ENCODE assay signal across 12 cellular contexts in genomic region chr15:78129098-78130011, GRCh38. TPM values are rescaled to one million over a fixed set of nuclear protein-coding genes. Genes with fewer than 3 reads are reported as not detected.
DNase-seq lines count a peak whose midpoint lies in the region; ATAC-seq, FAIRE-seq and TF ChIP-seq lines count a peak whose summit lies in the region.
"Had no signal": no experiment of that assay in that cellular context is flagged by ENCODE, and none has a peak within 500 bp of the region (broad histone marks: within the 10 kb centered on the region; RNA-seq: fewer than 3 reads in every experiment).

No MANE protein-coding gene starts in this region.

- peaks cover 0 to 3% (median 0%) of the 10 kb centered on the region in 3 donors for H3K27me3 Mint-ChIP-seq in immature natural killer cell (ENCODE audit: low read depth in 3 of 3)

- ATAC-seq in A549 (no peak), Panc1 (no peak), GM19395 (IDR thresholded peaks at IDR 0.05; ENCODE audit: unreplicated experiment) (no peak)
- ATAC-seq: esophagus mucosa had no signal

- H3K4me3 ChIP-seq in A549 (no peak overlapping the region), Panc1 (ENCODE audit: low read depth in 2 of 2, low read length in 2 of 2) (no peak overlapping the region)

- 76% methylated on average over 10 of the region's 10 CpGs for WGBS in A549 (ENCODE audit: missing lambda C conversion rate)

- FAIRE-seq in A549 (lab: Jason Lieb, UNC), result no peak
- FAIRE-seq: keratinocyte, RCC 7860 had no signal

- TF ChIP-seq RAD21 in A549 (conservative IDR thresholded peaks at IDR 0.05 in 1 of 2, IDR thresholded peaks at IDR 0.05 in 1 of 2), result no peak

- H3K4me2 ChIP-seq in A549, result 0 out of 3 replicates have a peak overlapping the region, but pooled peaks have one; percentile 15

- intact Hi-C loops in Panc1 (cut with micrococcal nuclease; ENCODE audit: unreplicated experiment), result loop anchor here (5.0 kb wide), 1 partner anchor 113 kb away; no protein-coding TSS in a partner anchor

- peaks cover 38% of the 10 kb centered on the region for H3K4me1 ChIP-seq in A549
- H3K4me1 ChIP-seq in Panc1 (ENCODE audit: control insufficient read depth, insufficient read depth, low read length), result peaks cover 3% of the 10 kb centered on the region; the same call in 1 of the 2 replicates

- TF ChIP-seq CTCF in A549 (IDR thresholded peaks at IDR 0.05), result no peak
- no peak for TF ChIP-seq CTCF in Panc1 (IDR thresholded peaks at IDR 0.05)

- no peaks in the 10 kb centered on the region for H3K27me3 ChIP-seq in Panc1 (ENCODE audit: control insufficient read depth, insufficient read depth, low read length)

- H3K36me3 Mint-ChIP-seq in immature natural killer cell, result no peaks in the 10 kb centered on the region
- H3K36me3 Mint-ChIP-seq: CD14-positive monocyte had no signal

- no peaks in the 10 kb centered on the region for H3K9me3 ChIP-seq in A549
- H3K9me3 ChIP-seq in Panc1 (ENCODE audit: control insufficient read depth, insufficient read depth, low read depth, low read length), result no peaks in the 10 kb centered on the region

- peak overlapping the region; percentile 68 to 83 (median 76) for H3K4me3 Mint-ChIP-seq in immature natural killer cell

- H3K27ac ChIP-seq in A549 (peak overlapping the region in 1 of 2 experiments; percentile 43; a peak in 2 of 6 replicates), Panc1 (ENCODE audit: low read length) (no peak overlapping the region)

- DNase-seq in A549 (ENCODE audit: low read depth in 1 of 2, low spot score in 1 of 2), result no peak
- peak; percentile 19 for DNase-seq in DMS79 treated with DMSO at 0.1 percent for 48 hours (lab: John Stamatoyannopoulos, UW)
- no peak for DNase-seq in Panc1 (ENCODE audit: low read depth, low spot score)
- no peak for DNase-seq in immature natural killer cell
- no peak for DNase-seq in NCI-H748 (lab: John Stamatoyannopoulos, UW; ENCODE audit: unreplicated experiment)
- DNase-seq in GOT3 (lab: John Stamatoyannopoulos, UW), result no peak
- DNase-seq in NCI-H2081 (lab: John Stamatoyannopoulos, UW), result no peak

- CTCF ChIA-PET in A549 (lab: Yijun Ruan, JAX) (interaction anchor here (0.8 to 9.0 kb wide), 15 partner anchors 8 to 170 kb away, joined by 3 to 116 read pairs (median 14); partner anchors contain the start of gene IDH3A), Panc1 (lab: Charles Lee) (interaction anchor here (1.3 kb wide), 1 partner anchor 66 kb away, joined by 4 read pairs; no protein-coding TSS in a partner anchor)

- TSS peak; percentile 65 for BruUV-seq in Panc1 (replicated peaks; lab: Mats Ljungman, UMichigan)

- no peak for TF ChIP-seq EP300 in A549 (IDR thresholded peaks at IDR 0.05)

- peak overlapping the region; percentile 6 to 89 (median 74) for H3K27ac Mint-ChIP-seq in immature natural killer cell

- in situ Hi-C loops in Panc1 (cut with HindIII; ENCODE audit: low pct_unique_long_range_greater_than_20kb, low sequenced_read_pairs), result loop anchor here (25.0 kb wide), 1 partner anchor 133 kb away; the partner anchor contains the start of gene DNAJA4

- H3K36me3 ChIP-seq in Panc1 (ENCODE audit: control insufficient read depth, insufficient read depth, low read length), result no peaks in the 10 kb centered on the region

- H3K4me1 Mint-ChIP-seq in immature natural killer cell, result peaks cover 12 to 20% of the 10 kb centered on the region in 2 donors

- POLR2A ChIA-PET in A549 (lab: Yijun Ruan, JAX), result interaction anchor here (1.7 to 4.0 kb wide), 2 partner anchors 10 to 20 kb away, joined by 6 to 16 read pairs; partner anchors contain the start of gene IDH3A
- POLR2A ChIA-PET in Panc1 (lab: Charles Lee), result interaction anchor here (0.8 kb wide), 1 partner anchor 170 kb away, joined by 3 read pairs; the partner anchor contains the start of gene SKIC8

- no peaks in the 10 kb centered on the region for H3K9me3 Mint-ChIP-seq in immature natural killer cell

- TF ChIP-seq POLR2A in A549 (IDR thresholded peaks at IDR 0.05; ENCODE audit: low read length), result no peak

TF ChIP-seq in A549, 52 proteins besides CTCF, POLR2A, EP300 and RAD21:
- TF ChIP-seq MAX (IDR thresholded peaks at IDR 0.05) (no peak), CHD4 (IDR thresholded peaks at IDR 0.05; ENCODE audit: borderline replicate concordance) (0 out of 2 replicates have a peak, but pooled peaks have one; percentile 32), HES2 (IDR thresholded peaks at IDR 0.05) (no peak), KDM1A (IDR thresholded peaks at IDR 0.05; ENCODE audit: low read depth) (peak; percentile 80)

RNA-seq across cellular contexts. Expression of gene CIB2, which starts 1.9 kb away (rescaled TPM):
- polyA plus RNA-seq in A549 (2011; rRNA removed) (16.4 and 21.2 TPM in 2 replicates), A549 (2017; fragmentation: RNase III; extraction: RNeasy Plus Mini Kit Qiagen cat#74134 plus additional on column Dnase treatment) (21.6 to 26.7 TPM (median 25.3 TPM) in 3 replicates), immature natural killer cell (1 to 10 TPM in 2 of 3 donors, not detected in 1; 1.8 to 2.8 TPM)
- 15.8 and 17.4 TPM in 2 replicates for polyA plus RNA-seq in A549 (2012; cell fraction: cytosol; rRNA removed)
- polyA plus RNA-seq in A549 (2012; cell fraction: nucleus; rRNA removed), result 6.4 and 7.8 TPM in 2 replicates
- polyA minus RNA-seq in A549 (2011; rRNA and poly(A)+ RNA removed), result 21.1 and 26.6 TPM in 2 replicates
- total RNA-seq in Panc1 (2021; ENCODE audit: unreplicated experiment), result 37.3 TPM
- 97.9 TPM for polyA plus RNA-seq in Panc1 (2012; ENCODE audit: insufficient read length)

RNA-seq across cellular contexts. Expression of gene IDH3A, which starts 19.8 kb away (rescaled TPM):
- polyA plus RNA-seq in A549 (2011; rRNA removed) (148 and 149 TPM in 2 replicates), A549 (2017; fragmentation: RNase III; extraction: RNeasy Plus Mini Kit Qiagen cat#74134 plus additional on column Dnase treatment) (78.3 to 92.0 TPM (median 85.6 TPM) in 3 replicates), immature natural killer cell (10 to 100 TPM; 39.6 to 59.7 (median 41.4) TPM)
- polyA plus RNA-seq in A549 (2012; cell fraction: cytosol; rRNA removed), result 53.3 and 59.5 TPM in 2 replicates
- polyA plus RNA-seq in A549 (2012; cell fraction: nucleus; rRNA removed), result 30.6 and 50.6 TPM in 2 replicates
- 72.2 and 82.0 TPM in 2 replicates for polyA minus RNA-seq in A549 (2011; rRNA and poly(A)+ RNA removed)
- 116 TPM for total RNA-seq in Panc1 (2021; ENCODE audit: unreplicated experiment)
- 86.0 TPM for polyA plus RNA-seq in Panc1 (2012; ENCODE audit: insufficient read length)

RNA-seq across cellular contexts. Expression of gene SH2D7, which starts 37.0 kb away (rescaled TPM):
- polyA plus RNA-seq in A549 (2011; rRNA removed) (not detected in 2 replicates), A549 (2017; fragmentation: RNase III; extraction: RNeasy Plus Mini Kit Qiagen cat#74134 plus additional on column Dnase treatment) (not detected in 3 replicates), immature natural killer cell (not detected)
- polyA plus RNA-seq in A549 (2012; cell fraction: cytosol; rRNA removed), result not detected in 2 replicates
- not detected in 2 replicates for polyA plus RNA-seq in A549 (2012; cell fraction: nucleus; rRNA removed)
- not detected in 2 replicates for polyA minus RNA-seq in A549 (2011; rRNA and poly(A)+ RNA removed)
- not detected for total RNA-seq in Panc1 (2021; ENCODE audit: unreplicated experiment)
- polyA plus RNA-seq in Panc1 (2012; ENCODE audit: insufficient read length), result 0.38 TPM
- total RNA-seq: esophagus mucosa had no signal
- polyA plus RNA-seq: CD14-positive monocyte, keratinocyte had no signal

RNA-seq across cellular contexts. Expression of gene TBC1D2B, which starts 51.8 kb away (rescaled TPM):
- polyA plus RNA-seq in A549 (2011; rRNA removed) (13.9 and 14.9 TPM in 2 replicates), A549 (2017; fragmentation: RNase III; extraction: RNeasy Plus Mini Kit Qiagen cat#74134 plus additional on column Dnase treatment) (11.4 to 13.6 TPM (median 12.6 TPM) in 3 replicates), immature natural killer cell (10 to 100 TPM in 1 of 3 donors, 1 to 10 TPM in 2; 3.5 to 10.2 (median 7.8) TPM)
- polyA plus RNA-seq in A549 (2012; cell fraction: cytosol; rRNA removed), result 9.4 and 11.8 TPM in 2 replicates
- 34.3 and 50.0 TPM in 2 replicates for polyA plus RNA-seq in A549 (2012; cell fraction: nucleus; rRNA removed)
- polyA minus RNA-seq in A549 (2011; rRNA and poly(A)+ RNA removed), result 18.8 and 19.0 TPM in 2 replicates
- total RNA-seq in Panc1 (2021; ENCODE audit: unreplicated experiment), result 59.3 TPM
- 45.7 TPM for polyA plus RNA-seq in Panc1 (2012; ENCODE audit: insufficient read length)
